In genomic region chr17:50199651-50200446, GRCh38 we compare ENCODE assay signal across 8 cellular contexts. TPM values are rescaled to one million over a fixed set of nuclear protein-coding genes. Genes with fewer than 3 reads are reported as not detected.
A peak's percentile ranks its signal among the peaks of the same experiment; 100 is the strongest.
DNase-seq lines count a peak whose midpoint lies in the region; FAIRE-seq lines count a peak whose summit lies in the region.

No MANE protein-coding gene starts in this region.

- peak overlapping the region; percentile 45 for H3K4me3 ChIP-seq in thymus (ENCODE audit: low read length)

- 11% methylated on average over 50 of the region's 50 CpGs for WGBS in thymus

- peak overlapping the region; percentile 15 for H3K27ac ChIP-seq in thymus (ENCODE audit: low read depth)

- no peak for FAIRE-seq in frontal cortex (lab: Jason Lieb, UNC)

- peaks cover 11% of the 10 kb centered on the region for H3K4me1 ChIP-seq in thymus (ENCODE audit: control insufficient read depth, insufficient read depth, low read length)

- peak; percentile 48 to 54 for DNase-seq in NCI-H187 (lab: John Stamatoyannopoulos, UW)
- DNase-seq in NCI-H187 treated with DMSO at 0.1 percent for 48 hours (lab: John Stamatoyannopoulos, UW), result no peak
- peak; percentile 91 for DNase-seq in HuH-7 (ENCODE audit: low spot score)
- peak; percentile 95 for DNase-seq in RPMI7951 (ENCODE audit: low read depth)
- peak; percentile 85 for DNase-seq in activated effector memory CD4-positive, alpha-beta T cell treated with anti-CD3 and anti-CD28 coated beads, Interleukin-2, amount 50 U/mL, for 16 hours
- DNase-seq in frontal cortex (ENCODE audit: low spot score in 2 of 2), result peak; percentile 65 to 73
- peak; percentile 41 for DNase-seq in occipital lobe (lab: John Stamatoyannopoulos, UW)

- peaks cover 3% of the 10 kb centered on the region for H3K9me3 ChIP-seq in thymus (ENCODE audit: control insufficient read depth)

- H3K36me3 ChIP-seq in thymus (ENCODE audit: control insufficient read depth, insufficient read depth), result no peaks in the 10 kb centered on the region

- peaks cover 40% of the 10 kb centered on the region for H3K27me3 ChIP-seq in thymus (ENCODE audit: control insufficient read depth, insufficient read depth)

RNA-seq across cellular contexts. Expression of gene COL1A1, which starts 1.6 kb away (rescaled TPM):
- 239 and 259 TPM in 2 replicates for total RNA-seq in RPMI7951 (2014; rRNA removed; shearing (Covaris generic))
- 26.1 TPM for total RNA-seq in frontal cortex
- total RNA-seq in occipital lobe, result 17.6 TPM
- polyA plus RNA-seq in thymus, result 14.4 TPM

RNA-seq across cellular contexts. Expression of gene SGCA, which starts 34.0 kb away (rescaled TPM):
- total RNA-seq in RPMI7951 (2014; rRNA removed; shearing (Covaris generic)), result not detected in 2 replicates
- total RNA-seq in frontal cortex, result not detected
- total RNA-seq in occipital lobe, result not detected
- polyA plus RNA-seq in thymus, result 5.4 TPM

RNA-seq across cellular contexts. Expression of gene PPP1R9B, which starts 49.4 kb away (rescaled TPM):
- total RNA-seq in RPMI7951 (2014; rRNA removed; shearing (Covaris generic)), result 9.5 and 12.8 TPM in 2 replicates
- total RNA-seq in frontal cortex (68.9 TPM), occipital lobe (69.9 TPM)
- polyA plus RNA-seq in thymus, result 47.9 TPM
